In genomic region chr10:79184649-79185048, GRCh38 we compare ENCODE assay signal across 2 cellular contexts.
TF ChIP-seq lines count a peak whose summit lies in the region.

No MANE protein-coding gene starts in this region.

TF ChIP-seq in SK-N-SH, 30 proteins besides CTCF, POLR2A, EP300 and RAD21 (continued from another document):
- TF ChIP-seq REST (IDR thresholded peaks at IDR 0.05; ENCODE audit: low read depth, low read length), result no peak
- TF ChIP-seq GABPA (IDR thresholded peaks at IDR 0.05; ENCODE audit: low read depth), result no peak
- TF ChIP-seq RXRA (IDR thresholded peaks at IDR 0.05; ENCODE audit: borderline replicate concordance, low read depth), result no peak
- TF ChIP-seq USF1 (IDR thresholded peaks at IDR 0.05; ENCODE audit: borderline replicate concordance, low read depth), result no peak
- no peak for TF ChIP-seq FOXM1 (IDR thresholded peaks at IDR 0.05; ENCODE audit: low read depth)

TF ChIP-seq in SK-N-SH treated with all-trans-retinoic acid at 6 μM for 48 hours, 23 proteins besides CTCF, POLR2A, EP300 and RAD21 (continued from another document):
- TF ChIP-seq TSHZ2 (CRISPR knock-in tag; IDR thresholded peaks at IDR 0.05) (no peak), RARB (CRISPR knock-in tag; IDR thresholded peaks at IDR 0.05) (no peak), CSDC2 (CRISPR knock-in tag; IDR thresholded peaks at IDR 0.05) (no peak), ISL1 (CRISPR knock-in tag; IDR thresholded peaks at IDR 0.05) (no peak), ZNF565 (CRISPR knock-in tag; conservative IDR thresholded peaks at IDR 0.05; ENCODE audit: low read depth) (no peak), TOX (CRISPR knock-in tag; IDR thresholded peaks at IDR 0.05; ENCODE audit: borderline replicate concordance) (no peak), CREB5 (CRISPR knock-in tag; IDR thresholded peaks at IDR 0.05; ENCODE audit: low read depth) (no peak), SNAI2 (CRISPR knock-in tag; IDR thresholded peaks at IDR 0.05) (no peak), ZNF8 (CRISPR knock-in tag; IDR thresholded peaks at IDR 0.05) (no peak), PATZ1 (CRISPR knock-in tag; IDR thresholded peaks at IDR 0.05; ENCODE audit: borderline replicate concordance) (no peak), BACH2 (CRISPR knock-in tag; IDR thresholded peaks at IDR 0.05; ENCODE audit: borderline replicate concordance) (no peak), ESRRG (CRISPR knock-in tag; IDR thresholded peaks at IDR 0.05) (no peak), ZNF70 (CRISPR knock-in tag; IDR thresholded peaks at IDR 0.05) (no peak; the same call in 1 of the 2 replicates), CSRNP3 (CRISPR knock-in tag; IDR thresholded peaks at IDR 0.05) (no peak), TCF4 (CRISPR knock-in tag; IDR thresholded peaks at IDR 0.05; ENCODE audit: borderline replicate concordance) (no peak), ZFP3 (CRISPR knock-in tag; IDR thresholded peaks at IDR 0.05) (no peak)
TF ChIP-seq in SK-N-SH treated with all-trans-retinoic acid at 6 μM for 48 hours: peak in this region for 0.
